11 cellular contexts compared by ENCODE assay signal in genomic region chrX:2829066-2829430, GRCh38. TPM values are rescaled to one million over a fixed set of nuclear protein-coding genes. Genes with fewer than 3 reads are reported as not detected.
DNase-seq lines count a peak whose midpoint lies in the region; ATAC-seq and TF ChIP-seq lines count a peak whose summit lies in the region.
"Had no signal": no experiment of that assay in that cellular context is flagged by ENCODE, and none has a peak within 500 bp of the region (broad histone marks: within the 10 kb centered on the region; RNA-seq: fewer than 3 reads in every experiment).

No MANE protein-coding gene starts in this region.

- H3K27me3 Mint-ChIP-seq in glutamatergic neuron (ENCODE audit: unreplicated experiment) (no peaks in the 10 kb centered on the region), osteocyte (ENCODE audit: unreplicated experiment) (no peaks in the 10 kb centered on the region)

- H3K9me3 ChIP-seq in SJCRH30 (replicated peaks), result no peaks in the 10 kb centered on the region
- no peaks in the 10 kb centered on the region for H3K9me3 ChIP-seq in BE2C

- H3K4me1 ChIP-seq in SJCRH30 (no peaks in the 10 kb centered on the region), BE2C (no peaks in the 10 kb centered on the region)

- no peak overlapping the region for H3K27ac ChIP-seq in SJCRH30

- ATAC-seq in GM18909 (IDR thresholded peaks at IDR 0.05; ENCODE audit: poor library complexity, unreplicated experiment), result no peak
- ATAC-seq in GM19035 (IDR thresholded peaks at IDR 0.05; ENCODE audit: unreplicated experiment), result no peak
- ATAC-seq: naive thymus-derived CD8-positive, alpha-beta T cell had no signal

- H3K36me3 ChIP-seq in SJCRH30 (no peaks in the 10 kb centered on the region), BE2C (no peaks in the 10 kb centered on the region)

- H3K4me1 Mint-ChIP-seq in glutamatergic neuron (ENCODE audit: low read depth, unreplicated experiment) (no peaks in the 10 kb centered on the region), osteocyte (ENCODE audit: unreplicated experiment) (peaks cover 2% of the 10 kb centered on the region)
- H3K4me1 Mint-ChIP-seq: naive thymus-derived CD8-positive, alpha-beta T cell had no signal

- H3K36me3 Mint-ChIP-seq in glutamatergic neuron (ENCODE audit: unreplicated experiment) (peaks cover 13% of the 10 kb centered on the region), osteocyte (ENCODE audit: unreplicated experiment) (peaks cover 5% of the 10 kb centered on the region)

- H3K4me3 ChIP-seq in AG09309 (ENCODE audit: control insufficient read depth, low read depth, low read length), result peak overlapping the region; percentile 37
- peak overlapping the region; percentile 59 for H3K4me3 ChIP-seq in SJCRH30
- H3K4me3 ChIP-seq in BE2C (ENCODE audit: low read depth, low read length), result no peak overlapping the region

- no peaks in the 10 kb centered on the region for H3K27me3 ChIP-seq in SJCRH30
- no peaks in the 10 kb centered on the region for H3K27me3 ChIP-seq in BE2C

- no peak overlapping the region for H3K4me3 Mint-ChIP-seq in glutamatergic neuron (ENCODE audit: unreplicated experiment)
- peak overlapping the region; percentile 62 for H3K4me3 Mint-ChIP-seq in osteocyte (ENCODE audit: unreplicated experiment)

- H3K27ac Mint-ChIP-seq in glutamatergic neuron (ENCODE audit: unreplicated experiment) (no peak overlapping the region), osteocyte (ENCODE audit: unreplicated experiment) (no peak overlapping the region)
- H3K27ac Mint-ChIP-seq: naive thymus-derived CD8-positive, alpha-beta T cell had no signal

- no peaks in the 10 kb centered on the region for H3K9me3 Mint-ChIP-seq in glutamatergic neuron (ENCODE audit: unreplicated experiment)
- H3K9me3 Mint-ChIP-seq in osteocyte (ENCODE audit: unreplicated experiment), result no peaks in the 10 kb centered on the region

- TF ChIP-seq CTCF in AG09309 (IDR thresholded peaks at IDR 0.05; ENCODE audit: control insufficient read depth, insufficient read depth, low read depth, low read length, missing control alignments) (no peak), glutamatergic neuron (IDR thresholded peaks at IDR 0.05; ENCODE audit: partially characterized antibody, unreplicated experiment) (no peak), osteocyte (IDR thresholded peaks at IDR 0.05) (no peak), BE2C (IDR thresholded peaks at IDR 0.05; ENCODE audit: low read depth, low read length) (no peak)

- DNase-seq in AG09309 (ENCODE audit: low read depth) (no peak), SJCRH30 (peak; percentile 20 to 21), glutamatergic neuron (peak; percentile 61), osteocyte (ENCODE audit: extremely low spot score, unreplicated experiment) (no peak), BE2C (no peak), HuH-7.5 (ENCODE audit: low spot score) (no peak)
- DNase-seq: DND-41, NCI-H1048 had no signal

RNA-seq across cellular contexts. Expression of gene GYG2, which starts 0.3 kb away (rescaled TPM):
- total RNA-seq in SJCRH30 (2014; rRNA removed; shearing (Covaris generic)), result 13.7 and 14.4 TPM in 2 replicates
- total RNA-seq in glutamatergic neuron (ENCODE audit: unreplicated experiment), result 21.9 TPM
- total RNA-seq in osteocyte, result 9.7 and 11.8 TPM in 2 replicates
- polyA plus RNA-seq in BE2C (2012; ENCODE audit: insufficient read depth, insufficient read length, low read depth), result 1.1 TPM
- total RNA-seq: naive thymus-derived CD8-positive, alpha-beta T cell had no signal
- polyA plus RNA-seq: naive thymus-derived CD8-positive, alpha-beta T cell had no signal

Comparison
In these comparisons a context has a peak if more than half of its experiments do, and no peak if none do; other contexts are left out.
1. DNase-seq: peak in SJCRH30 (2 of 2) and glutamatergic neuron (single experiment); none in AG09309 (single experiment), osteocyte (single experiment), BE2C (single experiment) and HuH-7.5 (single experiment).